In the genomic region with DNA sequence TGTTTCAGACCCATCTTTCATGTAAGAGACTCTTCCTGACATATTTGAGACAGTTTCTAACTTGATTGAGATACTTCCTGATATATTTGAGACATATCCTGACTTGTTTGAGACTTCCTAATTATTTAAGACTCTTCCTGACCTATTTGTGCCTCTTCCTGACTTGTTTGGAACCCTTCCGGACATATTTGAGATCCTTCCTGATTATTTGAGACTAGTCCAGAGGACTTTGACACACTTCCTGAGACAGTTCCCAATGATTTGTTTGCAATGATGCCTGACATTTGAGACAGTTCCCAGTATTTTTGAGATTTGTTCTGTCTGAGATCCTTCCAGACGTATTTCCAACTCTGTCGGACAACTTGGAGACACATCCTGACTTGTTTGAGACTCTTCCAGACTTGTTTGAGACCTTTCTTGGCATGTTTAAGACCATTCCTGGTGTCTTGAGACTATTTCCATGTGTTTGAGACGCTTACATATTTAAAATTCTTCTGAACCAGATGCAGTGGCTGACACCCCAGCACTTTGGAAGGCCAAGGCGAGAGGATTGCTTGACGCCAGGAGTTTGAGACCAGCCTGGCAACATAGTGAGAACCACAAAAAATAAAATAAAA, we compare ENCODE assay signal across 1 cellular context.
TF ChIP-seq lines count a peak whose summit lies in the region.

No MANE protein-coding gene starts in this region.

TF ChIP-seq in HepG2, 621 proteins besides CTCF, POLR2A, EP300 and RAD21:
- no peak for TF ChIP-seq ZMAT5 (CRISPR knock-in tag; IDR thresholded peaks at IDR 0.05; ENCODE audit: borderline replicate concordance, low read depth)
- TF ChIP-seq, protein P1, sequence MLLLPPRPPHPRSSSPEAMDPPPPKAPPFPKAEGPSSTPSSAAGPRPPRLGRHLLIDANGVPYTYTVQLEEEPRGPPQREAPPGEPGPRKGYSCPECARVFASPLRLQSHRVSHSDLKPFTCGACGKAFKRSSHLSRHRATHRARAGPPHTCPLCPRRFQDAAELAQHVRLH (CRISPR knock-in tag; IDR thresholded peaks at IDR 0.05; ENCODE audit: borderline replicate concordance, low read depth) = no peak
- TF ChIP-seq SALL2 (CRISPR knock-in tag; IDR thresholded peaks at IDR 0.05) = no peak
- TF ChIP-seq NR1H2 (CRISPR knock-in tag; IDR thresholded peaks at IDR 0.05; ENCODE audit: borderline replicate concordance, low read depth) = no peak
- no peak for TF ChIP-seq ZBTB1 (CRISPR knock-in tag; IDR thresholded peaks at IDR 0.05; ENCODE audit: borderline replicate concordance)
- no peak for TF ChIP-seq ZNF556 (CRISPR knock-in tag; IDR thresholded peaks at IDR 0.05; ENCODE audit: borderline replicate concordance)
- TF ChIP-seq MTA3 (CRISPR knock-in tag; IDR thresholded peaks at IDR 0.05) = no peak
- no peak for TF ChIP-seq TBL1XR1 (IDR thresholded peaks at IDR 0.05; ENCODE audit: borderline replicate concordance, low read length, partially characterized antibody)
- TF ChIP-seq MLX (CRISPR knock-in tag; IDR thresholded peaks at IDR 0.05) = no peak
- no peak for TF ChIP-seq ZNF709 (CRISPR knock-in tag; IDR thresholded peaks at IDR 0.05)
- TF ChIP-seq ZBTB39 (CRISPR knock-in tag; IDR thresholded peaks at IDR 0.05) = no peak
- no peak for TF ChIP-seq ARID3A (IDR thresholded peaks at IDR 0.05; ENCODE audit: low read depth, low read length)
- no peak for TF ChIP-seq ATF4 (CRISPR knock-in tag; IDR thresholded peaks at IDR 0.05)
- no peak for TF ChIP-seq MAFK (conservative IDR thresholded peaks at IDR 0.05 in 1 of 2, IDR thresholded peaks at IDR 0.05 in 1 of 2; ENCODE audit: low read length in 2 of 2)
- TF ChIP-seq MED13 (CRISPR knock-in tag; IDR thresholded peaks at IDR 0.05) = no peak
- TF ChIP-seq, protein P2, sequence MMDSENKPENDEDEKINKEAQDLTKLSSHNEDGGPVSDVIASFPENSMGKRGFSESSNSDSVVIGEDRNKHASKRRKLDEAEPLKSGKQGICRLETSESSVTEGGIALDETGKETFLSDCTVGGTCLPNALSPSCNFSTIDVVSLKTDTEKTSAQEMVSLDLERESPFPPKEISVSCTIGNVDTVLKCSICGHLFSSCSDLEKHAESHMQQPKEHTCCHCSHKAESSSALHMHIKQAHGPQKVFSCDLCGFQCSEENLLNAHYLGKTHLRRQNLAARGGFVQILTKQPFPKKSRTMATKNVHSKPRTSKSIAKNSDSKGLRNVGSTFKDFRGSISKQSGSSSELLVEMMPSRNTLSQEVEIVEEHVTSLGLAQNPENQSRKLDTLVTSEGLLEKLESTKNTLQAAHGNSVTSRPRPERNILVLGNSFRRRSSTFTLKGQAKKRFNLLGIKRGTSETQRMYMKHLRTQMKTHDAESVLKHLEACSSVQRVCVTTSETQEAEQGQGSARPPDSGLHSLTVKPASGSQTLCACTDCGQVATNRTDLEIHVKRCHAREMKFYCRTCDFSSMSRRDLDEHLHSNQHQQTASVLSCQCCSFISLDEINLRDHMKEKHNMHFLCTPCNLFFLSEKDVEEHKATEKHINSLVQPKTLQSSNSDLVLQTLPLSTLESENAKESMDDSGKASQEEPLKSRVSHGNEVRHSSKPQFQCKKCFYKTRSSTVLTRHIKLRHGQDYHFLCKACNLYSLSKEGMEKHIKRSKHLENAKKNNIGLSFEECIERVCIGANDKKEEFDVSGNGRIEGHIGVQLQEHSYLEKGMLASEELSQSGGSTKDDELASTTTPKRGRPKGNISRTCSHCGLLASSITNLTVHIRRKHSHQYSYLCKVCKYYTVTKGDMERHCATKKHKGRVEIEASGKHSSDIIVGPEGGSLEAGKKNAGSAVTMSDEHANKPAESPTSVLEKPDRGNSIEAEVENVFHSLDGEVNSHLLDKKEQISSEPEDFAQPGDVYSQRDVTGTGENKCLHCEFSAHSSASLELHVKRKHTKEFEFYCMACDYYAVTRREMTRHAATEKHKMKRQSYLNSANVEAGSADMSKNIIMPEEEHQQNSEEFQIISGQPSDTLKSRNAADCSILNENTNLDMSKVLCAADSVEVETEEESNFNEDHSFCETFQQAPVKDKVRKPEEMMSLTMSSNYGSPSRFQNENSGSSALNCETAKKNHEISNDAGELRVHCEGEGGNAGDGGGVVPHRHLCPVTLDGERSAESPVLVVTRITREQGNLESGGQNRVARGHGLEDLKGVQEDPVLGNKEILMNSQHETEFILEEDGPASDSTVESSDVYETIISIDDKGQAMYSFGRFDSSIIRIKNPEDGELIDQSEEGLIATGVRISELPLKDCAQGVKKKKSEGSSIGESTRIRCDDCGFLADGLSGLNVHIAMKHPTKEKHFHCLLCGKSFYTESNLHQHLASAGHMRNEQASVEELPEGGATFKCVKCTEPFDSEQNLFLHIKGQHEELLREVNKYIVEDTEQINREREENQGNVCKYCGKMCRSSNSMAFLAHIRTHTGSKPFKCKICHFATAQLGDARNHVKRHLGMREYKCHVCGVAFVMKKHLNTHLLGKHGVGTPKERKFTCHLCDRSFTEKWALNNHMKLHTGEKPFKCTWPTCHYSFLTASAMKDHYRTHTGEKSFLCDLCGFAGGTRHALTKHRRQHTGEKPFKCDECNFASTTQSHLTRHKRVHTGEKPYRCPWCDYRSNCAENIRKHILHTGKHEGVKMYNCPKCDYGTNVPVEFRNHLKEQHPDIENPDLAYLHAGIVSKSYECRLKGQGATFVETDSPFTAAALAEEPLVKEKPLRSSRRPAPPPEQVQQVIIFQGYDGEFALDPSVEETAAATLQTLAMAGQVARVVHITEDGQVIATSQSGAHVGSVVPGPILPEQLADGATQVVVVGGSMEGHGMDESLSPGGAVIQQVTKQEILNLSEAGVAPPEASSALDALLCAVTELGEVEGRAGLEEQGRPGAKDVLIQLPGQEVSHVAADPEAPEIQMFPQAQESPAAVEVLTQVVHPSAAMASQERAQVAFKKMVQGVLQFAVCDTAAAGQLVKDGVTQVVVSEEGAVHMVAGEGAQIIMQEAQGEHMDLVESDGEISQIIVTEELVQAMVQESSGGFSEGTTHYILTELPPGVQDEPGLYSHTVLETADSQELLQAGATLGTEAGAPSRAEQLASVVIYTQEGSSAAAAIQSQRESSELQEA (CRISPR knock-in tag; IDR thresholded peaks at IDR 0.05; ENCODE audit: not compliant biosample characterization) = no peak
